ENCODE assay signal across 1 cellular context in genomic region chr1:54165146-54165545, GRCh38.
TF ChIP-seq lines count a peak whose summit lies in the region.

No MANE protein-coding gene starts in this region.

TF ChIP-seq in HepG2, 621 proteins besides CTCF, POLR2A, EP300 and RAD21:
- TF ChIP-seq NR0B2 (CRISPR knock-in tag; IDR thresholded peaks at IDR 0.05): no peak
- 0 out of 2 replicates have a peak, but pooled peaks have one; percentile 7 for TF ChIP-seq CEBPG (CRISPR knock-in tag; IDR thresholded peaks at IDR 0.05)
